ENCODE assay signal across 17 cellular contexts in genomic region chr4:76666940-76667532, GRCh38.
DNase-seq lines count a peak whose midpoint lies in the region; ATAC-seq, FAIRE-seq and TF ChIP-seq lines count a peak whose summit lies in the region.
"Had no signal": no experiment of that assay in that cellular context is flagged by ENCODE, and none has a peak within 500 bp of the region (broad histone marks: within the 10 kb centered on the region; RNA-seq: fewer than 3 reads in every experiment).

No MANE protein-coding gene starts in this region.

- no peaks in the 10 kb centered on the region for H3K79me2 ChIP-seq in GM12878 (ENCODE audit: control insufficient read depth, insufficient read depth, low read length)

- no peaks in the 10 kb centered on the region for H3K36me3 Mint-ChIP-seq in activated CD8-positive, alpha-beta T cell treated with anti-CD3 and anti-CD28 coated beads for 36 hours (ENCODE audit: low read depth)
- no peaks in the 10 kb centered on the region for H3K36me3 Mint-ChIP-seq in activated CD8-positive, alpha-beta T cell treated with anti-CD3 and anti-CD28 coated beads, Interleukin-2, amount 10 ng/mL, durations not matched to agents 7 days and 5 days (ENCODE audit: low read depth)
- H3K36me3 Mint-ChIP-seq in T-helper 17 cell (ENCODE audit: low read depth), result peaks cover 2% of the 10 kb centered on the region

- CTCF ChIA-PET in activated CD8-positive, alpha-beta T cell treated with anti-CD3 and anti-CD28 coated beads for 36 hours (lab: Charles Lee), result no interaction called here
- CTCF ChIA-PET in activated CD8-positive, alpha-beta T cell treated with anti-CD3 and anti-CD28 coated beads, Interleukin-2, amount 10 ng/mL, durations not matched to agents 7 days and 5 days (lab: Charles Lee), result no interaction called here
- CTCF ChIA-PET in GM12878 (lab: Yijun Ruan, JAX), result no interaction called here

- H3K27ac Mint-ChIP-seq in activated CD8-positive, alpha-beta T cell treated with anti-CD3 and anti-CD28 coated beads for 36 hours, result no peak overlapping the region
- no peak overlapping the region for H3K27ac Mint-ChIP-seq in activated CD8-positive, alpha-beta T cell treated with anti-CD3 and anti-CD28 coated beads, Interleukin-2, amount 10 ng/mL, durations not matched to agents 7 days and 5 days
- no peak overlapping the region for H3K27ac Mint-ChIP-seq in T-helper 17 cell

- DNase-seq in activated CD8-positive, alpha-beta T cell treated with anti-CD3 and anti-CD28 coated beads for 36 hours, result no peak
- no peak for DNase-seq in activated CD8-positive, alpha-beta T cell treated with anti-CD3 and anti-CD28 coated beads, Interleukin-2, amount 10 ng/mL, durations not matched to agents 7 days and 5 days
- DNase-seq in GM12878 (ENCODE audit: low read depth, low spot score), result no peak
- DNase-seq in transverse colon, result peak; percentile 38
- DNase-seq in RKO (ENCODE audit: low spot score), result no peak
- DNase-seq in T-helper 17 cell, result no peak
- no peak for DNase-seq in NCI-H2171 (lab: John Stamatoyannopoulos, UW)
- DNase-seq: activated CD4-positive, alpha-beta T cell treated with anti-CD3 and anti-CD28 coated beads, Interleukin-2, amount 50 U/mL, for 4 hours; activated gamma-delta T cell; Caco-2; kidney; NCI-H1436; tibial artery had no signal

- TF ChIP-seq CTCF in activated CD8-positive, alpha-beta T cell treated with anti-CD3 and anti-CD28 coated beads for 36 hours (IDR thresholded peaks at IDR 0.05), result no peak
- no peak for TF ChIP-seq CTCF in GM12878 (IDR thresholded peaks at IDR 0.05 in 2 of 3, conservative IDR thresholded peaks at IDR 0.05 in 1 of 3; ENCODE audit: control insufficient read depth in 2 of 3, extremely low read depth in 1 of 3, insufficient read depth in 1 of 3, low read depth in 3 of 3, low read length in 3 of 3)
- no peak for TF ChIP-seq CTCF in transverse colon (IDR thresholded peaks at IDR 0.05)

- 12% methylated on average over 5 of the region's 5 CpGs for WGBS in GM12878 (ENCODE audit: insufficient coverage, insufficient replicate concordance, low lambda C conversion rate, missing lambda C conversion rate)
- 44 to 49% methylated on average over 5 of the region's 5 CpGs for WGBS in transverse colon (ENCODE audit: low coverage in 1 of 2), 2 donors

- H3K9me3 ChIP-seq in GM12878 (replicated peaks; ENCODE audit: control insufficient read depth, insufficient read depth, low read length) (no peaks in the 10 kb centered on the region), transverse colon (no peaks in the 10 kb centered on the region), T-helper 17 cell (ENCODE audit: control insufficient read depth, low read length, poor library complexity, severe bottlenecking) (no peaks in the 10 kb centered on the region)
- H3K9me3 ChIP-seq: Caco-2, tibial artery had no signal

- peak overlapping the region; percentile 28; the same call in 1 of the 2 replicates for H3K4me2 ChIP-seq in GM12878 (ENCODE audit: control insufficient read depth, insufficient read depth)

- H3K27ac ChIP-seq in GM12878 (ENCODE audit: control insufficient read depth, insufficient read depth) (no peak overlapping the region), transverse colon (peak overlapping the region; percentile 73 to 87 (median 78))
- H3K27ac ChIP-seq: tibial artery had no signal

- RAD21 ChIA-PET in GM12878 (lab: Charles Lee; ENCODE audit: unreplicated experiment), result no interaction called here

- TF ChIP-seq POLR2A in GM12878 (IDR thresholded peaks at IDR 0.05; ENCODE audit: low read depth, low read length) (no peak), transverse colon (IDR thresholded peaks at IDR 0.05) (peak; percentile 27)

- POLR2A ChIA-PET in activated CD8-positive, alpha-beta T cell treated with anti-CD3 and anti-CD28 coated beads for 36 hours (lab: Charles Lee), result no interaction called here
- POLR2A ChIA-PET in activated CD8-positive, alpha-beta T cell treated with anti-CD3 and anti-CD28 coated beads, Interleukin-2, amount 10 ng/mL, durations not matched to agents 7 days and 5 days (lab: Charles Lee), result no interaction called here
- POLR2A ChIA-PET in GM12878 (lab: Charles Lee), result no interaction called here

- H3K4me3 ChIP-seq in GM12878 (no peak overlapping the region), transverse colon (no peak overlapping the region)
- H3K4me3 ChIP-seq: tibial artery had no signal

- no TSS peak for BruUV-seq in GM12878 (replicated peaks; lab: Mats Ljungman, UMichigan)

- H2AFZ ChIP-seq in GM12878 (ENCODE audit: control insufficient read depth, low read depth, low read length), result no peak overlapping the region

- no peak for TF ChIP-seq RAD21 in GM12878 (IDR thresholded peaks at IDR 0.05; ENCODE audit: insufficient read depth, low read depth, low read length)

- H3K4me1 Mint-ChIP-seq in activated CD8-positive, alpha-beta T cell treated with anti-CD3 and anti-CD28 coated beads for 36 hours (ENCODE audit: low read depth), result no peaks in the 10 kb centered on the region
- H3K4me1 Mint-ChIP-seq in activated CD8-positive, alpha-beta T cell treated with anti-CD3 and anti-CD28 coated beads, Interleukin-2, amount 10 ng/mL, durations not matched to agents 7 days and 5 days (ENCODE audit: low read depth), result no peaks in the 10 kb centered on the region
- peaks cover 2% of the 10 kb centered on the region for H3K4me1 Mint-ChIP-seq in T-helper 17 cell
- H3K4me1 Mint-ChIP-seq: neural crest cell had no signal

- no peaks in the 10 kb centered on the region for H3K27me3 ChIP-seq in GM12878 (replicated peaks in 1 of 2; ENCODE audit: control insufficient read depth in 2 of 2, insufficient read depth in 2 of 2, low read length in 1 of 2)
- H3K27me3 ChIP-seq in transverse colon, result no peaks in the 10 kb centered on the region
- H3K27me3 ChIP-seq: tibial artery had no signal

- H3K9ac ChIP-seq in GM12878 (ENCODE audit: control insufficient read depth, insufficient read depth, low read length), result no peak overlapping the region

- intact Hi-C loops in activated CD8-positive, alpha-beta T cell treated with anti-CD3 and anti-CD28 coated beads for 36 hours (cut with micrococcal nuclease), result no loop called here
- intact Hi-C loops in GM12878 (cut with micrococcal nuclease; ENCODE audit: unreplicated experiment) (no loop called here), transverse colon (cut with DNase I; ENCODE audit: low total_unique reads) (no loop called here)

- peak; percentile 27 for ATAC-seq in activated CD8-positive, alpha-beta T cell treated with anti-CD3 and anti-CD28 coated beads for 36 hours
- ATAC-seq in activated CD8-positive, alpha-beta T cell treated with anti-CD3 and anti-CD28 coated beads, Interleukin-2, amount 10 ng/mL, durations not matched to agents 7 days and 5 days, result no peak
- ATAC-seq in HG03175 (IDR thresholded peaks at IDR 0.05; ENCODE audit: unreplicated experiment), result peak; percentile 79
- ATAC-seq in GM12878, result peak; percentile 31; the same call in 2 of the 3 replicates
- ATAC-seq in T-helper 17 cell, result no peak
- ATAC-seq: HepG2 had no signal

- in situ Hi-C loops in GM12878 (cut with MboI) (no loop called here), transverse colon (cut with MboI; ENCODE audit: low pct_ligation_motif_present in 1 of 4, low pct_unique_long_range_greater_than_20kb in 1 of 4, low sequenced_read_pairs in 3 of 4) (no loop called here)

- no peak for FAIRE-seq in GM12878 (lab: Jason Lieb, UNC)
- FAIRE-seq: A204.1, HepG2, kidney had no signal

- H3K9me3 Mint-ChIP-seq in activated CD8-positive, alpha-beta T cell treated with anti-CD3 and anti-CD28 coated beads for 36 hours, result no peaks in the 10 kb centered on the region
- no peaks in the 10 kb centered on the region for H3K9me3 Mint-ChIP-seq in activated CD8-positive, alpha-beta T cell treated with anti-CD3 and anti-CD28 coated beads, Interleukin-2, amount 10 ng/mL, durations not matched to agents 7 days and 5 days (ENCODE audit: insufficient read depth)
- H3K9me3 Mint-ChIP-seq: neural crest cell had no signal

- no peaks in the 10 kb centered on the region for H3K27me3 Mint-ChIP-seq in activated CD8-positive, alpha-beta T cell treated with anti-CD3 and anti-CD28 coated beads for 36 hours
- H3K27me3 Mint-ChIP-seq in activated CD8-positive, alpha-beta T cell treated with anti-CD3 and anti-CD28 coated beads, Interleukin-2, amount 10 ng/mL, durations not matched to agents 7 days and 5 days (ENCODE audit: low read depth), result peaks cover 5% of the 10 kb centered on the region
- peaks cover 28% of the 10 kb centered on the region for H3K27me3 Mint-ChIP-seq in T-helper 17 cell

- SMC1A ChIA-PET in GM12878 (lab: Charles Lee; ENCODE audit: uncharacterized antibody, unreplicated experiment), result no interaction called here

- H3K4me1 ChIP-seq in GM12878 (ENCODE audit: control insufficient read depth, insufficient read depth, low read length) (no peaks in the 10 kb centered on the region), transverse colon (peaks cover 5 to 41% (median 30%) of the 10 kb centered on the region in 4 donors)

- H4K20me1 ChIP-seq in GM12878 (ENCODE audit: control insufficient read depth, insufficient read depth), result no peaks in the 10 kb centered on the region

- no peak overlapping the region for H3K4me3 Mint-ChIP-seq in activated CD8-positive, alpha-beta T cell treated with anti-CD3 and anti-CD28 coated beads for 36 hours
- no peak overlapping the region for H3K4me3 Mint-ChIP-seq in activated CD8-positive, alpha-beta T cell treated with anti-CD3 and anti-CD28 coated beads, Interleukin-2, amount 10 ng/mL, durations not matched to agents 7 days and 5 days
- no peak overlapping the region for H3K4me3 Mint-ChIP-seq in T-helper 17 cell
- H3K4me3 Mint-ChIP-seq: neural crest cell had no signal

- H3K36me3 ChIP-seq in GM12878 (ENCODE audit: control insufficient read depth in 2 of 2, insufficient read depth in 2 of 2, low read length in 1 of 2) (no peaks in the 10 kb centered on the region), transverse colon (no peaks in the 10 kb centered on the region)

- TF ChIP-seq EP300 in GM12878 (IDR thresholded peaks at IDR 0.05; ENCODE audit: borderline replicate concordance in 1 of 2, control insufficient read depth in 1 of 2, low read depth in 2 of 2, low read length in 2 of 2), result no peak
- TF ChIP-seq EP300 in transverse colon (IDR thresholded peaks at IDR 0.05; ENCODE audit: low read depth), result no peak

TF ChIP-seq in GM12878, 131 proteins besides CTCF, POLR2A, EP300 and RAD21:
- no peak for TF ChIP-seq CREB1 (IDR thresholded peaks at IDR 0.05; ENCODE audit: low read depth)
- no peak for TF ChIP-seq RBBP5 (conservative IDR thresholded peaks at IDR 0.05)
- no peak for TF ChIP-seq GABPA (IDR thresholded peaks at IDR 0.05; ENCODE audit: low read depth)
TF ChIP-seq in GM12878: peak in this region for 0.

Comparison
In these comparisons a context has a peak if more than half of its experiments do, and no peak if none do; other contexts are left out.
1. ATAC-seq: peak in activated CD8-positive, alpha-beta T cell treated with anti-CD3 and anti-CD28 coated beads for 36 hours (single experiment), HG03175 (single experiment) and GM12878 (single experiment); none in activated CD8-positive, alpha-beta T cell treated with anti-CD3 and anti-CD28 coated beads, Interleukin-2, amount 10 ng/mL, durations not matched to agents 7 days and 5 days (single experiment) and T-helper 17 cell (single experiment).